ENCODE assay signal across 20 cellular contexts in genomic region chr5:92599217-92599810, GRCh38.
DNase-seq lines count a peak whose midpoint lies in the region; ATAC-seq and TF ChIP-seq lines count a peak whose summit lies in the region.
"Had no signal": no experiment of that assay in that cellular context is flagged by ENCODE, and none has a peak within 500 bp of the region (broad histone marks: within the 10 kb centered on the region; RNA-seq: fewer than 3 reads in every experiment).

No MANE protein-coding gene starts in this region.

- no peaks in the 10 kb centered on the region for H3K4me1 ChIP-seq in CD8-positive, alpha-beta T cell (ENCODE audit: insufficient read depth, low read length)
- H3K4me1 ChIP-seq: esophagus squamous epithelium, lower lobe of right lung, right atrium auricular region, suprapubic skin had no signal

- H3K4me3 Mint-ChIP-seq in CD8-positive, alpha-beta T cell: no peak overlapping the region
- no peak overlapping the region for H3K4me3 Mint-ChIP-seq in activated CD4-positive, alpha-beta T cell treated with anti-CD3 and anti-CD28 coated beads for 36 hours
- H3K4me3 Mint-ChIP-seq: activated naive CD4-positive, alpha-beta T cell treated with anti-CD3 and anti-CD28 coated beads, Interleukin-2, amount 50 U/mL, for 24 hours; CD4-positive, CD25-positive, alpha-beta regulatory T cell; effector memory CD8-positive, alpha-beta T cell; WTC11 had no signal

- POLR2A ChIA-PET in CD8-positive, alpha-beta T cell (lab: Charles Lee): no interaction called here
- POLR2A ChIA-PET in activated CD4-positive, alpha-beta T cell treated with anti-CD3 and anti-CD28 coated beads for 36 hours (lab: Charles Lee): no interaction called here

- no peak for TF ChIP-seq POLR2A in NB4 (IDR thresholded peaks at IDR 0.05; ENCODE audit: extremely low read depth, insufficient read length)

- H3K27ac Mint-ChIP-seq in CD8-positive, alpha-beta T cell: no peak overlapping the region
- no peak overlapping the region for H3K27ac Mint-ChIP-seq in activated CD4-positive, alpha-beta T cell treated with anti-CD3 and anti-CD28 coated beads for 36 hours
- H3K27ac Mint-ChIP-seq: activated naive CD4-positive, alpha-beta T cell treated with anti-CD3 and anti-CD28 coated beads, Interleukin-2, amount 50 U/mL, for 24 hours; CD4-positive, CD25-positive, alpha-beta regulatory T cell; effector memory CD8-positive, alpha-beta T cell; WTC11 had no signal

- no peaks in the 10 kb centered on the region for H3K36me3 ChIP-seq in CD8-positive, alpha-beta T cell (ENCODE audit: insufficient read depth, low read length)
- H3K36me3 ChIP-seq: esophagus squamous epithelium, lower lobe of right lung, right atrium auricular region, suprapubic skin had no signal

- no peak overlapping the region for H3K4me3 ChIP-seq in NB4 (ENCODE audit: low read depth, low read length)
- H3K4me3 ChIP-seq in CD8-positive, alpha-beta T cell (ENCODE audit: low read depth, low read length): no peak overlapping the region
- H3K4me3 ChIP-seq: esophagus squamous epithelium, lower lobe of right lung, right atrium auricular region, suprapubic skin had no signal

- CTCF ChIA-PET in CD8-positive, alpha-beta T cell (lab: Charles Lee): no interaction called here
- CTCF ChIA-PET in activated CD4-positive, alpha-beta T cell treated with anti-CD3 and anti-CD28 coated beads for 36 hours (lab: Charles Lee): no interaction called here

- H3K36me3 Mint-ChIP-seq in CD8-positive, alpha-beta T cell: no peaks in the 10 kb centered on the region
- no peaks in the 10 kb centered on the region for H3K36me3 Mint-ChIP-seq in activated CD4-positive, alpha-beta T cell treated with anti-CD3 and anti-CD28 coated beads for 36 hours (ENCODE audit: low read depth)
- H3K36me3 Mint-ChIP-seq: activated naive CD4-positive, alpha-beta T cell treated with anti-CD3 and anti-CD28 coated beads, Interleukin-2, amount 50 U/mL, for 24 hours; CD4-positive, CD25-positive, alpha-beta regulatory T cell; WTC11 had no signal

- peak; percentile 36 for ATAC-seq in sciatic nerve
- ATAC-seq in CD8-positive, alpha-beta T cell: no peak
- no peak for ATAC-seq in activated CD4-positive, alpha-beta T cell treated with anti-CD3 and anti-CD28 coated beads for 36 hours
- ATAC-seq in GM19328 (IDR thresholded peaks at IDR 0.05; ENCODE audit: unreplicated experiment): no peak
- ATAC-seq: effector memory CD8-positive, alpha-beta T cell; lower lobe of right lung; WTC11 had no signal

- peaks cover 11% of the 10 kb centered on the region for H3K9me3 Mint-ChIP-seq in CD8-positive, alpha-beta T cell
- peaks cover 12% of the 10 kb centered on the region for H3K9me3 Mint-ChIP-seq in activated CD4-positive, alpha-beta T cell treated with anti-CD3 and anti-CD28 coated beads for 36 hours (ENCODE audit: low read depth)

- no peaks in the 10 kb centered on the region for H3K4me1 Mint-ChIP-seq in CD8-positive, alpha-beta T cell (ENCODE audit: low read depth)
- H3K4me1 Mint-ChIP-seq in activated CD4-positive, alpha-beta T cell treated with anti-CD3 and anti-CD28 coated beads for 36 hours: no peaks in the 10 kb centered on the region
- H3K4me1 Mint-ChIP-seq: activated naive CD4-positive, alpha-beta T cell treated with anti-CD3 and anti-CD28 coated beads, Interleukin-2, amount 50 U/mL, for 24 hours; CD4-positive, CD25-positive, alpha-beta regulatory T cell had no signal

- no peak overlapping the region for H3K27ac ChIP-seq in CD8-positive, alpha-beta T cell (ENCODE audit: low read depth, low read length)
- H3K27ac ChIP-seq: esophagus squamous epithelium, lower lobe of right lung, right atrium auricular region, suprapubic skin had no signal

- TF ChIP-seq CTCF in NB4 (IDR thresholded peaks at IDR 0.05; ENCODE audit: low read depth, low read length): no peak
- no peak for TF ChIP-seq CTCF in CD8-positive, alpha-beta T cell (IDR thresholded peaks at IDR 0.05)

- H3K27me3 Mint-ChIP-seq in CD8-positive, alpha-beta T cell (ENCODE audit: low read depth): no peaks in the 10 kb centered on the region
- no peaks in the 10 kb centered on the region for H3K27me3 Mint-ChIP-seq in activated CD4-positive, alpha-beta T cell treated with anti-CD3 and anti-CD28 coated beads for 36 hours
- H3K27me3 Mint-ChIP-seq: activated naive CD4-positive, alpha-beta T cell treated with anti-CD3 and anti-CD28 coated beads, Interleukin-2, amount 50 U/mL, for 24 hours; CD4-positive, CD25-positive, alpha-beta regulatory T cell; effector memory CD8-positive, alpha-beta T cell had no signal

- peak; percentile 13 for DNase-seq in NOMO-1 treated with DMSO at 0.1 percent for 48 hours (lab: John Stamatoyannopoulos, UW; ENCODE audit: unreplicated experiment)
- no peak for DNase-seq in NOMO-1 treated with dmso at 0.1 percent for 144 hours (lab: John Stamatoyannopoulos, UW; ENCODE audit: unreplicated experiment)
- peak; percentile 8 for DNase-seq in NB4 (ENCODE audit: low read depth)
- peak; percentile 39 for DNase-seq in SKM-1 treated with dmso at 0.1 percent for 144 hours (lab: John Stamatoyannopoulos, UW; ENCODE audit: unreplicated experiment)
- DNase-seq in sciatic nerve (ENCODE audit: low spot score): no peak
- DNase-seq in CD8-positive, alpha-beta T cell: no peak
- no peak for DNase-seq in activated CD4-positive, alpha-beta T cell treated with anti-CD3 and anti-CD28 coated beads for 36 hours
- DNase-seq: CD4-positive, CD25-positive, alpha-beta regulatory T cell; DMS53; effector memory CD8-positive, alpha-beta T cell; esophagus squamous epithelium; Karpas-422; lower lobe of right lung; NCI-H146; SHP77 had no signal

- H3K27me3 ChIP-seq in CD8-positive, alpha-beta T cell (ENCODE audit: insufficient read depth, low read length): no peaks in the 10 kb centered on the region
- H3K27me3 ChIP-seq: esophagus squamous epithelium, right atrium auricular region, suprapubic skin had no signal

- no peaks in the 10 kb centered on the region for H3K9me3 ChIP-seq in CD8-positive, alpha-beta T cell (ENCODE audit: low read length)
- H3K9me3 ChIP-seq: esophagus squamous epithelium, lower lobe of right lung, right atrium auricular region, suprapubic skin had no signal

- intact Hi-C loops in sciatic nerve (cut with DNase I): no loop called here
- intact Hi-C loops in CD8-positive, alpha-beta T cell (cut with DNase I, micrococcal nuclease): no loop called here
- intact Hi-C loops in activated CD4-positive, alpha-beta T cell treated with anti-CD3 and anti-CD28 coated beads for 36 hours (cut with DNase I, micrococcal nuclease): no loop called here

Comparison
In these comparisons a context has a peak if more than half of its experiments do, and no peak if none do; other contexts are left out.
1. DNase-seq: peak in NOMO-1 treated with DMSO at 0.1 percent for 48 hours (single experiment), NB4 (single experiment) and SKM-1 treated with dmso at 0.1 percent for 144 hours (single experiment); none in NOMO-1 treated with dmso at 0.1 percent for 144 hours (single experiment), sciatic nerve (single experiment), CD8-positive, alpha-beta T cell (0 of 7) and activated CD4-positive, alpha-beta T cell treated with anti-CD3 and anti-CD28 coated beads for 36 hours (single experiment).